27 cellular contexts compared by ENCODE assay signal in the genomic region with DNA sequence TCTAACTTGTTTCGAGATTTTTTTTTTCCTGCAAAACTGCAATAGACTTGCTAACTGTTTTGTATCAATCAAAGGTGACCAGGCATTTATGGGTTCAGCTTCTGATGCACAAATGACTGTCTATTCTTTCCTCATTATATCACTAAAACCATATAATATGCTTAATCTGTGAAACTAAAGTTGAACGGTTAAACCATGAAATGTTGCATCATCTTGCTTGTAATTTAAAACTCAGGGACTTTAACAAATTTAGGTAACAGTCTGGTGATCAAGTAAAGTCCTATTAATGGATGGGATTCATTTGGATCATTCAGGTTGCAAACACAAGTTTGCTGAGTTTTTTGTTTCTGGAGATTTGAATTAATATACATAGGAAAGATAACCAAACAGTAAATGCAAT.
"Had no signal": no experiment of that assay in that cellular context is flagged by ENCODE, and none has a peak within 500 bp of the region (broad histone marks: within the 10 kb centered on the region; RNA-seq: fewer than 3 reads in every experiment).

No MANE protein-coding gene starts in this region.

- H3K4me3 Mint-ChIP-seq: immature natural killer cell; memory B cell; naive thymus-derived CD4-positive, alpha-beta T cell; natural killer cell treated with Interleukin-12 subunit alpha and Interleukin-12 subunit beta and Interleukin-15 and Interleukin-18, amount 100 ng/mL, for 72 hours; stimulated activated naive B cell treated with anti-CD40 and anti-IgM and Interleukin-4, amounts not matched to agents 10 μg/mL and 1 μg/mL and 100 μg/mL, for 72 hours had no signal

- H3K36me3 Mint-ChIP-seq: memory B cell; naive thymus-derived CD4-positive, alpha-beta T cell; natural killer cell treated with Interleukin-12 subunit alpha and Interleukin-12 subunit beta and Interleukin-15 and Interleukin-18, amount 100 ng/mL, for 72 hours; stimulated activated naive B cell treated with anti-CD40 and anti-IgM and Interleukin-4, amounts not matched to agents 10 μg/mL and 1 μg/mL and 100 μg/mL, for 72 hours had no signal

- H3K27ac Mint-ChIP-seq: immature natural killer cell; memory B cell; naive thymus-derived CD4-positive, alpha-beta T cell; natural killer cell treated with Interleukin-12 subunit alpha and Interleukin-12 subunit beta and Interleukin-15 and Interleukin-18, amount 100 ng/mL, for 72 hours; progenitor cell of endocrine pancreas; stimulated activated naive B cell treated with anti-CD40 and anti-IgM and Interleukin-4, amounts not matched to agents 10 μg/mL and 1 μg/mL and 100 μg/mL, for 72 hours had no signal

- DNase-seq: hypothalamus; immature natural killer cell; kidney; left ventricle myocardium inferior; midbrain; mucosa of descending colon; naive thymus-derived CD4-positive, alpha-beta T cell; occipital lobe; ovary; stimulated activated CD4-positive, alpha-beta T cell treated with anti-CD3 and anti-CD28 coated beads, Interleukin-12 subunit alpha, Interleukin-12 subunit beta, amount 100 ng/mL, for 4 hours; stimulated activated CD4-positive, alpha-beta T cell treated with anti-CD3 and anti-CD28 coated beads, Interleukin-15, amount 100 ng/mL, for 24 hours; stimulated activated CD4-positive, alpha-beta T cell treated with anti-CD3 and anti-CD28 coated beads, Interleukin-2, amount 100 ng/mL, for 24 hours; stimulated activated CD4-positive, alpha-beta T cell treated with anti-CD3 and anti-CD28 coated beads, Interleukin-4, amount 100 ng/mL, for 1 hour; stimulated activated naive B cell treated with anti-CD40 and anti-IgM and Interleukin-4, amounts not matched to agents 10 μg/mL and 1 μg/mL and 100 μg/mL, for 72 hours; stimulated activated naive CD8-positive, alpha-beta T cell treated with anti-CD3 and anti-CD28 coated beads, Interleukin-15, Interleukin-2, amounts not matched to agents 100 U/mL and 50 U/mL, for 24 hours; stomach; testis; thyroid gland; transverse colon; upper lobe of right lung had no signal

- H3K9me3 ChIP-seq: left ventricle myocardium inferior, neutrophil, ovary, right atrium auricular region, stomach, testis, thyroid gland, transverse colon, upper lobe of right lung had no signal

- H3K4me3 ChIP-seq: left ventricle myocardium inferior, mucosa of descending colon, ovary, right atrium auricular region, skin epidermis, stomach, testis, thyroid gland, transverse colon, upper lobe of right lung had no signal

- H3K9me3 Mint-ChIP-seq: natural killer cell treated with Interleukin-12 subunit alpha and Interleukin-12 subunit beta and Interleukin-15 and Interleukin-18, amount 100 ng/mL, for 72 hours had no signal

- H3K36me3 ChIP-seq: left ventricle myocardium inferior, neutrophil, ovary, right atrium auricular region, stomach, thyroid gland, transverse colon, upper lobe of right lung had no signal

- H3K4me1 ChIP-seq: left ventricle myocardium inferior, right atrium auricular region, stomach, testis, thyroid gland, transverse colon, upper lobe of right lung had no signal

- ATAC-seq: mucosa of descending colon; naive thymus-derived CD4-positive, alpha-beta T cell; natural killer cell treated with Interleukin-12 subunit alpha and Interleukin-12 subunit beta and Interleukin-15 and Interleukin-18, amount 100 ng/mL, for 72 hours; sciatic nerve; stimulated activated naive B cell treated with anti-CD40 and anti-IgM and Interleukin-4, amounts not matched to agents 10 μg/mL and 1 μg/mL and 100 μg/mL, for 72 hours; stimulated activated naive CD8-positive, alpha-beta T cell treated with anti-CD3 and anti-CD28 coated beads, Interleukin-15, Interleukin-2, amounts not matched to agents 100 U/mL and 50 U/mL, for 24 hours; upper lobe of right lung had no signal

- H3K27me3 Mint-ChIP-seq: memory B cell; naive thymus-derived CD4-positive, alpha-beta T cell; natural killer cell treated with Interleukin-12 subunit alpha and Interleukin-12 subunit beta and Interleukin-15 and Interleukin-18, amount 100 ng/mL, for 72 hours; progenitor cell of endocrine pancreas; stimulated activated naive B cell treated with anti-CD40 and anti-IgM and Interleukin-4, amounts not matched to agents 10 μg/mL and 1 μg/mL and 100 μg/mL, for 72 hours had no signal

- H3K27me3 ChIP-seq: neutrophil, ovary, right atrium auricular region, stomach, testis, thyroid gland, transverse colon, upper lobe of right lung had no signal

- H3K27ac ChIP-seq: left ventricle myocardium inferior, neutrophil, ovary, right atrium auricular region, skin epidermis, stomach, testis, thyroid gland, transverse colon, upper lobe of right lung had no signal

- H3K4me1 Mint-ChIP-seq: immature natural killer cell; memory B cell; naive thymus-derived CD4-positive, alpha-beta T cell; stimulated activated naive B cell treated with anti-CD40 and anti-IgM and Interleukin-4, amounts not matched to agents 10 μg/mL and 1 μg/mL and 100 μg/mL, for 72 hours had no signal
